25 cellular contexts compared by ENCODE assay signal in genomic region chr13:36548129-36548528, GRCh38.
DNase-seq lines count a peak whose midpoint lies in the region; TF ChIP-seq lines count a peak whose summit lies in the region.
"Had no signal": no experiment of that assay in that cellular context is flagged by ENCODE, and none has a peak within 500 bp of the region (broad histone marks: within the 10 kb centered on the region; RNA-seq: fewer than 3 reads in every experiment).

No MANE protein-coding gene starts in this region.

- peaks cover 58% of the 10 kb centered on the region for H3K4me1 Mint-ChIP-seq in glutamatergic neuron (ENCODE audit: low read depth, unreplicated experiment)
- H3K4me1 Mint-ChIP-seq in activated naive CD4-positive, alpha-beta T cell treated with anti-CD3 and anti-CD28 coated beads, Interleukin-2, amount 10 ng/mL, durations not matched to agents 7 days and 5 days, result no peaks in the 10 kb centered on the region
- H3K4me1 Mint-ChIP-seq: activated naive CD8-positive, alpha-beta T cell treated with anti-CD3 and anti-CD28 coated beads for 36 hours had no signal

- no peak for TF ChIP-seq CTCF in glutamatergic neuron (IDR thresholded peaks at IDR 0.05; ENCODE audit: partially characterized antibody, unreplicated experiment)
- no peak for TF ChIP-seq CTCF in GM13976 (IDR thresholded peaks at IDR 0.05; ENCODE audit: borderline replicate concordance, control extremely low read depth, extremely low read depth, insufficient read depth, missing control alignments)

- H3K27ac Mint-ChIP-seq in glutamatergic neuron (ENCODE audit: unreplicated experiment), result peak overlapping the region; percentile 13
- H3K27ac Mint-ChIP-seq in activated naive CD4-positive, alpha-beta T cell treated with anti-CD3 and anti-CD28 coated beads, Interleukin-2, amount 10 ng/mL, durations not matched to agents 7 days and 5 days, result no peak overlapping the region
- H3K27ac Mint-ChIP-seq: activated naive CD8-positive, alpha-beta T cell treated with anti-CD3 and anti-CD28 coated beads for 36 hours; activated T-cell treated with anti-CD3 and anti-CD28 coated beads, Interleukin-2, amount 50 U/mL, for 24 hours; progenitor cell of endocrine pancreas; stimulated activated naive CD8-positive, alpha-beta T cell treated with anti-CD3 and anti-CD28 coated beads, Interleukin-15, Interleukin-2, amounts not matched to agents 100 ng/mL and 50 ng/mL, for 24 hours had no signal

- no peaks in the 10 kb centered on the region for H3K27me3 Mint-ChIP-seq in glutamatergic neuron (ENCODE audit: unreplicated experiment)
- H3K27me3 Mint-ChIP-seq in activated naive CD4-positive, alpha-beta T cell treated with anti-CD3 and anti-CD28 coated beads, Interleukin-2, amount 10 ng/mL, durations not matched to agents 7 days and 5 days, result no peaks in the 10 kb centered on the region
- H3K27me3 Mint-ChIP-seq: activated naive CD8-positive, alpha-beta T cell treated with anti-CD3 and anti-CD28 coated beads for 36 hours; activated T-cell treated with anti-CD3 and anti-CD28 coated beads, Interleukin-2, amount 50 U/mL, for 24 hours; stimulated activated naive CD8-positive, alpha-beta T cell treated with anti-CD3 and anti-CD28 coated beads, Interleukin-15, Interleukin-2, amounts not matched to agents 100 ng/mL and 50 ng/mL, for 24 hours had no signal

- CTCF ChIA-PET in activated naive CD4-positive, alpha-beta T cell treated with anti-CD3 and anti-CD28 coated beads, Interleukin-2, amount 10 ng/mL, durations not matched to agents 7 days and 5 days (lab: Charles Lee), result interaction anchor here (0.7 kb wide), 1 partner anchor 128 kb away, joined by 3 read pairs; no protein-coding TSS in a partner anchor

- peaks cover 12% of the 10 kb centered on the region for H3K9me3 Mint-ChIP-seq in glutamatergic neuron (ENCODE audit: unreplicated experiment)
- no peaks in the 10 kb centered on the region for H3K9me3 Mint-ChIP-seq in activated naive CD4-positive, alpha-beta T cell treated with anti-CD3 and anti-CD28 coated beads, Interleukin-2, amount 10 ng/mL, durations not matched to agents 7 days and 5 days
- H3K9me3 Mint-ChIP-seq: activated naive CD8-positive, alpha-beta T cell treated with anti-CD3 and anti-CD28 coated beads for 36 hours; activated T-cell treated with anti-CD3 and anti-CD28 coated beads, Interleukin-2, amount 50 U/mL, for 24 hours; stimulated activated naive CD8-positive, alpha-beta T cell treated with anti-CD3 and anti-CD28 coated beads, Interleukin-15, Interleukin-2, amounts not matched to agents 100 ng/mL and 50 ng/mL, for 24 hours had no signal

- peaks cover 7% of the 10 kb centered on the region for H3K36me3 Mint-ChIP-seq in glutamatergic neuron (ENCODE audit: unreplicated experiment)
- H3K36me3 Mint-ChIP-seq in activated naive CD4-positive, alpha-beta T cell treated with anti-CD3 and anti-CD28 coated beads, Interleukin-2, amount 10 ng/mL, durations not matched to agents 7 days and 5 days, result no peaks in the 10 kb centered on the region
- H3K36me3 Mint-ChIP-seq: activated naive CD8-positive, alpha-beta T cell treated with anti-CD3 and anti-CD28 coated beads for 36 hours; naive thymus-derived CD8-positive, alpha-beta T cell had no signal

- H3K4me3 Mint-ChIP-seq in glutamatergic neuron (ENCODE audit: unreplicated experiment), result no peak overlapping the region
- no peak overlapping the region for H3K4me3 Mint-ChIP-seq in activated naive CD4-positive, alpha-beta T cell treated with anti-CD3 and anti-CD28 coated beads, Interleukin-2, amount 10 ng/mL, durations not matched to agents 7 days and 5 days
- H3K4me3 Mint-ChIP-seq: activated naive CD8-positive, alpha-beta T cell treated with anti-CD3 and anti-CD28 coated beads for 36 hours; activated T-cell treated with anti-CD3 and anti-CD28 coated beads, Interleukin-2, amount 50 U/mL, for 24 hours; naive thymus-derived CD8-positive, alpha-beta T cell; stimulated activated naive CD8-positive, alpha-beta T cell treated with anti-CD3 and anti-CD28 coated beads, Interleukin-15, Interleukin-2, amounts not matched to agents 100 ng/mL and 50 ng/mL, for 24 hours had no signal

- in situ Hi-C loops in GM13976 (cut with MboI; ENCODE audit: low sequenced_read_pairs, unreplicated experiment), result no loop called here

- DNase-seq in DMS153 (lab: John Stamatoyannopoulos, UW) (peak; percentile 39), DMS153 treated with DMSO at 0.1 percent for 48 hours (lab: John Stamatoyannopoulos, UW; ENCODE audit: unreplicated experiment) (no peak), NCI-H1092 (lab: John Stamatoyannopoulos, UW) (peak; percentile 69), NCI-H345 treated with DMSO at 0.1 percent for 48 hours (lab: John Stamatoyannopoulos, UW; ENCODE audit: unreplicated experiment) (peak; percentile 37), glutamatergic neuron (no peak), GM13976 (ENCODE audit: low spot score) (no peak)
- no peak for DNase-seq in activated naive CD4-positive, alpha-beta T cell treated with anti-CD3 and anti-CD28 coated beads, Interleukin-2, amount 10 ng/mL, durations not matched to agents 7 days and 5 days
- DNase-seq in activated CD8-positive, alpha-beta memory T cell treated with anti-CD3 and anti-CD28 coated beads, Interleukin-2, amount 50 U/mL, for 48 hours, result no peak
- DNase-seq: 8988T; activated CD4-positive, alpha-beta T cell treated with anti-CD3 and anti-CD28 coated beads for 4 hours; activated effector memory CD4-positive, alpha-beta T cell treated with anti-CD3 and anti-CD28 coated beads, Interleukin-2, amount 50 U/mL, for 16 hours; activated naive CD8-positive, alpha-beta T cell treated with anti-CD3 and anti-CD28 coated beads for 36 hours; activated T-cell treated with anti-CD3 and anti-CD28 coated beads, Interleukin-2, amount 50 U/mL, for 24 hours; central memory CD4-positive, alpha-beta T cell; foreskin keratinocyte; GOT3; Kasumi-1; kidney glomerular epithelial cell; naive thymus-derived CD8-positive, alpha-beta T cell; NCI-H510A; PC-9; stimulated activated CD8-positive, alpha-beta memory T cell treated with anti-CD3 and anti-CD28 coated beads, Interleukin-4, amount 100 ng/mL, for 48 hours; WERI-Rb-1 had no signal

Comparison
In these comparisons a context has a peak if more than half of its experiments do, and no peak if none do; other contexts are left out.
1. DNase-seq: peak in DMS153 (single experiment), NCI-H1092 (single experiment) and NCI-H345 treated with DMSO at 0.1 percent for 48 hours (single experiment); none in DMS153 treated with DMSO at 0.1 percent for 48 hours (single experiment), glutamatergic neuron (single experiment), GM13976 (single experiment), activated naive CD4-positive, alpha-beta T cell treated with anti-CD3 and anti-CD28 coated beads, Interleukin-2, amount 10 ng/mL, durations not matched to agents 7 days and 5 days (single experiment) and activated CD8-positive, alpha-beta memory T cell treated with anti-CD3 and anti-CD28 coated beads, Interleukin-2, amount 50 U/mL, for 48 hours (single experiment).